Comparison of ENCODE assay signal across 12 cellular contexts in genomic region chr2:95333888-95334338, GRCh38. TPM values are rescaled to one million over a fixed set of nuclear protein-coding genes. Genes with fewer than 3 reads are reported as not detected.
DNase-seq lines count a peak whose midpoint lies in the region; ATAC-seq and TF ChIP-seq lines count a peak whose summit lies in the region.
"Had no signal": no experiment of that assay in that cellular context is flagged by ENCODE, and none has a peak within 500 bp of the region (broad histone marks: within the 10 kb centered on the region; RNA-seq: fewer than 3 reads in every experiment).

No MANE protein-coding gene starts in this region.

- ATAC-seq in gastrocnemius medialis = peak; percentile 42 to 53
- ATAC-seq in HG03135 (IDR thresholded peaks at IDR 0.05; ENCODE audit: unreplicated experiment) = no peak
- ATAC-seq in GM21717 (IDR thresholded peaks at IDR 0.05; ENCODE audit: unreplicated experiment) = no peak
- ATAC-seq: left lung had no signal

- H3K36me3 ChIP-seq in gastrocnemius medialis = no peaks in the 10 kb centered on the region
- H3K36me3 ChIP-seq: left lung, tibial nerve had no signal

- no peaks in the 10 kb centered on the region for H3K9me3 ChIP-seq in gastrocnemius medialis
- H3K9me3 ChIP-seq: left lung, tibial nerve had no signal

- intact Hi-C loops in gastrocnemius medialis (cut with DNase I; ENCODE audit: low total_unique reads) = no loop called here

- no peak for TF ChIP-seq POLR2A in gastrocnemius medialis (IDR thresholded peaks at IDR 0.05)

- no peaks in the 10 kb centered on the region for H3K27me3 ChIP-seq in gastrocnemius medialis
- H3K27me3 ChIP-seq: tibial nerve had no signal

- no peak overlapping the region for H3K27ac ChIP-seq in gastrocnemius medialis
- H3K27ac ChIP-seq: left lung, PC-9, tibial nerve had no signal

- no peaks in the 10 kb centered on the region for H3K4me1 ChIP-seq in gastrocnemius medialis
- H3K4me1 ChIP-seq: left lung, tibial nerve had no signal

- no peak overlapping the region for H3K4me3 ChIP-seq in gastrocnemius medialis
- H3K4me3 ChIP-seq: left lung, PC-9, tibial nerve had no signal

- in situ Hi-C loops in gastrocnemius medialis (cut with MboI; ENCODE audit: low sequenced_read_pairs in 4 of 4) = no loop called here

- TF ChIP-seq CTCF in gastrocnemius medialis (IDR thresholded peaks at IDR 0.05 in 4 of 5, conservative IDR thresholded peaks at IDR 0.05 in 1 of 5) = no peak

- DNase-seq in GM03348 (ENCODE audit: low spot score) (peak; percentile 69), NCI-H526 treated with DMSO at 0.1 percent for 48 hours (lab: John Stamatoyannopoulos, UW) (peak; percentile 16), fibroblast of the conjunctiva (ENCODE audit: low read depth) (peak; percentile 89), gastrocnemius medialis (peak in 1 of 2 donors; percentile 37)
- no peak for DNase-seq in activated CD4-positive, CD25-positive, alpha-beta regulatory T cell treated with anti-CD3 and anti-CD28 coated beads, Interleukin-2, amount 50 U/mL, for 72 hours
- DNase-seq in stimulated activated CD4-positive, alpha-beta T cell treated with anti-CD3 and anti-CD28 coated beads, Interleukin-4, amount 100 ng/mL, for 4 hours = no peak
- DNase-seq: PC-9 had no signal

RNA-seq across cellular contexts. Expression of gene KCNIP3, which starts 36.8 kb away (rescaled TPM):
- 1 to 10 TPM in 2 of 4 donors, under 1 TPM in 2; 0.55 to 2.9 (median 1.0) TPM for total RNA-seq in gastrocnemius medialis
- total RNA-seq: activated CD8-positive, alpha-beta memory T cell treated with anti-CD3 and anti-CD28 coated beads for 36 hours had no signal

RNA-seq across cellular contexts. Expression of gene PROM2, which starts 59.7 kb away (rescaled TPM):
- total RNA-seq in gastrocnemius medialis = under 1 TPM in 2 of 4 donors, not detected in 2; 0.33 to 0.46 TPM

Comparison
In these comparisons a context has a peak if more than half of its experiments do, and no peak if none do; other contexts are left out.
1. DNase-seq: peak in GM03348 (single experiment), NCI-H526 treated with DMSO at 0.1 percent for 48 hours (single experiment) and fibroblast of the conjunctiva (single experiment); none in activated CD4-positive, CD25-positive, alpha-beta regulatory T cell treated with anti-CD3 and anti-CD28 coated beads, Interleukin-2, amount 50 U/mL, for 72 hours (single experiment) and stimulated activated CD4-positive, alpha-beta T cell treated with anti-CD3 and anti-CD28 coated beads, Interleukin-4, amount 100 ng/mL, for 4 hours (0 of 2).
2. ATAC-seq: peak in gastrocnemius medialis (2 of 2); none in HG03135 (single experiment) and GM21717 (single experiment).